In the genomic region with DNA sequence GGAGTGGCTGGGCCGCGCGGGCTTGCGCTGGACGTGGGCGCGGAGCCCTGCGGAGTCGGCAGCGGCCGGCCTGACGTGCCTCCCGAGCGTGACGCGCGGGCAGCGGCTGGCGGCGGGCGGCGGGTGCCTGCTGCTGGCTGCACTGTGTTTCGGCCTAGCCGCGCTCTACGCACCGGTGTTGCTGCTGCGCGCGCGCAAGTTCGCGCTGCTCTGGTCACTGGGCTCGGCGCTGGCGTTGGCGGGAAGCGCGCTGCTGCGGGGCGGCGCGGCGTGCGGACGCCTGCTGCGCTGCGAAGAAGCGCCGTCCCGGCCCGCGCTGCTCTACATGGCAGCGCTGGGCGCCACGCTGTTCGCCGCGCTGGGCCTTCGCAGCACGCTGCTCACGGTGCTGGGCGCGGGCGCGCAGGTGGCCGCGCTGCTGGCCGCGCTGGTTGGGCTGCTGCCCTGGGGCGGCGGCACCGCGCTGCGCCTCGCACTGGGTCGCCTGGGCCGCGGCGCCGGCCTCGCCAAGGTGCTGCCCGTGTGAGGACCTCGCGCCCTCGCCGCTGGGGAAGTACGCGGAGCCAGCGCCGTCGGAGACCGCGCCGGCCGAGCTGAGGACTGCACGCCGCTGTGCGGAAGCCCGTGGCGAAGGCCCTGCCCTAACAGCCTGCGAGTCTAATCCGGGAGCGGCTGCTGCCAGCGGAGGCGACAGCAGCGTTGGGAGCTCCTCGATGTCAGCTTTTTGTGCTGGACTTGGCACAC, we compare ENCODE assay signal across 8 cellular contexts. TPM values are rescaled to one million over a fixed set of nuclear protein-coding genes. Genes with fewer than 3 reads are reported as not detected.
DNase-seq lines count a peak whose midpoint lies in the region; FAIRE-seq and TF ChIP-seq lines count a peak whose summit lies in the region.

No MANE protein-coding gene starts in this region.

- H3K4me3 ChIP-seq in SJSA1 (peak overlapping the region; percentile 97), thymus (ENCODE audit: low read length) (peak overlapping the region; percentile 94)

- H3K27ac Mint-ChIP-seq in activated naive CD4-positive, alpha-beta T cell treated with anti-CD3 and anti-CD28 coated beads, Interleukin-2, amount 10 ng/mL, durations not matched to agents 7 days and 5 days = peak overlapping the region; percentile 97
- H3K27ac Mint-ChIP-seq in osteocyte (ENCODE audit: unreplicated experiment) = peak overlapping the region; percentile 96

- H3K36me3 ChIP-seq in SJSA1 (peaks cover 49% of the 10 kb centered on the region), thymus (ENCODE audit: control insufficient read depth, insufficient read depth) (peaks cover 12% of the 10 kb centered on the region)

- DNase-seq in GF-D8 (lab: John Stamatoyannopoulos, UW) (peak; percentile 66), H54 (ENCODE audit: insufficient read length, low spot score) (peak; percentile 65), SJSA1 (ENCODE audit: low read depth in 1 of 2, low spot score in 2 of 2) (peak; percentile 78 to 80), glomerular visceral epithelial cell (ENCODE audit: extremely low spot score) (peak; percentile 78), osteocyte (ENCODE audit: extremely low spot score, unreplicated experiment) (peak; percentile 90)
- peak; percentile 88 for DNase-seq in activated naive CD4-positive, alpha-beta T cell treated with anti-CD3 and anti-CD28 coated beads, Interleukin-2, amount 10 ng/mL, durations not matched to agents 7 days and 5 days

- TF ChIP-seq POLR2A in H54 (IDR thresholded peaks at IDR 0.05; ENCODE audit: low read depth, low read length) = no peak; the same call in none of the 2 replicates

- H3K4me1 ChIP-seq in SJSA1 (replicated peaks) = peaks cover 29% of the 10 kb centered on the region
- H3K4me1 ChIP-seq in thymus (ENCODE audit: control insufficient read depth, insufficient read depth, low read length) = peaks cover 14% of the 10 kb centered on the region

- peak overlapping the region; percentile 90 for H3K4me3 Mint-ChIP-seq in activated naive CD4-positive, alpha-beta T cell treated with anti-CD3 and anti-CD28 coated beads, Interleukin-2, amount 10 ng/mL, durations not matched to agents 7 days and 5 days
- H3K4me3 Mint-ChIP-seq in osteocyte (ENCODE audit: unreplicated experiment) = peak overlapping the region; percentile 78

- H3K9me3 ChIP-seq in SJSA1 (replicated peaks) (peaks cover 5% of the 10 kb centered on the region; the same call in 1 of the 2 replicates), thymus (ENCODE audit: control insufficient read depth) (no peaks in the 10 kb centered on the region)

- no peaks in the 10 kb centered on the region for H3K27me3 ChIP-seq in SJSA1 (replicated peaks)
- no peaks in the 10 kb centered on the region for H3K27me3 ChIP-seq in thymus (ENCODE audit: control insufficient read depth, insufficient read depth)

- under 1% methylated on average over 108 of the region's 108 CpGs for WGBS in thymus

- peaks cover 40% of the 10 kb centered on the region for H3K4me1 Mint-ChIP-seq in activated naive CD4-positive, alpha-beta T cell treated with anti-CD3 and anti-CD28 coated beads, Interleukin-2, amount 10 ng/mL, durations not matched to agents 7 days and 5 days
- H3K4me1 Mint-ChIP-seq in osteocyte (ENCODE audit: unreplicated experiment) = peaks cover 41% of the 10 kb centered on the region

- H3K36me3 Mint-ChIP-seq in activated naive CD4-positive, alpha-beta T cell treated with anti-CD3 and anti-CD28 coated beads, Interleukin-2, amount 10 ng/mL, durations not matched to agents 7 days and 5 days = peaks cover 29% of the 10 kb centered on the region
- peaks cover 20% of the 10 kb centered on the region for H3K36me3 Mint-ChIP-seq in osteocyte (ENCODE audit: unreplicated experiment)

- H3K27me3 Mint-ChIP-seq in activated naive CD4-positive, alpha-beta T cell treated with anti-CD3 and anti-CD28 coated beads, Interleukin-2, amount 10 ng/mL, durations not matched to agents 7 days and 5 days = peaks cover 9% of the 10 kb centered on the region
- no peaks in the 10 kb centered on the region for H3K27me3 Mint-ChIP-seq in osteocyte (ENCODE audit: unreplicated experiment)

- CTCF ChIA-PET in activated naive CD4-positive, alpha-beta T cell treated with anti-CD3 and anti-CD28 coated beads, Interleukin-2, amount 10 ng/mL, durations not matched to agents 7 days and 5 days (lab: Charles Lee) = interaction anchor here (1.0 to 2.2 kb wide), 3 partner anchors 52 to 110 kb away, joined by 3 to 8 read pairs (median 7); a partner anchor contains a TSS

- FAIRE-seq in H54 (lab: Jason Lieb, UNC) = no peak

- H3K9me3 Mint-ChIP-seq in activated naive CD4-positive, alpha-beta T cell treated with anti-CD3 and anti-CD28 coated beads, Interleukin-2, amount 10 ng/mL, durations not matched to agents 7 days and 5 days = no peaks in the 10 kb centered on the region
- H3K9me3 Mint-ChIP-seq in osteocyte (ENCODE audit: unreplicated experiment) = no peaks in the 10 kb centered on the region

- TF ChIP-seq CTCF in LNCAP (IDR thresholded peaks at IDR 0.05) = 0 out of 2 replicates have a peak, but pooled peaks have one; percentile 15
- TF ChIP-seq CTCF in osteocyte (IDR thresholded peaks at IDR 0.05) = peak; percentile 15

- H3K27ac ChIP-seq in SJSA1 (peak overlapping the region; percentile 90), thymus (ENCODE audit: low read depth) (peak overlapping the region; percentile 99)

RNA-seq across cellular contexts. Expression of a gene that starts 0.5 kb away (rescaled TPM):
- total RNA-seq in SJSA1 (2014; rRNA removed; shearing (Covaris generic)) = 11.2 and 11.4 TPM in 2 replicates
- 7.5 and 8.4 TPM in 2 replicates for total RNA-seq in osteocyte
- polyA plus RNA-seq in thymus = 8.8 TPM

RNA-seq across cellular contexts. Expression of a gene that starts 26.5 kb away (rescaled TPM):
- 5.3 and 9.0 TPM in 2 replicates for total RNA-seq in SJSA1 (2014; rRNA removed; shearing (Covaris generic))
- total RNA-seq in osteocyte = 49.3 and 51.0 TPM in 2 replicates
- polyA plus RNA-seq in thymus = 45.1 TPM

RNA-seq across cellular contexts. Expression of a gene that starts 55.9 kb away (rescaled TPM):
- not detected in 2 replicates for total RNA-seq in SJSA1 (2014; rRNA removed; shearing (Covaris generic))
- total RNA-seq in osteocyte = not detected in 2 replicates
- 0.07 TPM for polyA plus RNA-seq in thymus

Comparison
In these comparisons a context has a peak if more than half of its experiments do, and no peak if none do; other contexts are left out.
1. Peak in every context shown above with its lines: DNase-seq, H3K4me3 ChIP-seq and H3K27ac ChIP-seq.